In genomic region chr11:66414120-66414934, GRCh38 we compare ENCODE assay signal across 17 cellular contexts. TPM values are rescaled to one million over a fixed set of nuclear protein-coding genes. Genes with fewer than 3 reads are reported as not detected.
DNase-seq lines count a peak whose midpoint lies in the region; ATAC-seq and TF ChIP-seq lines count a peak whose summit lies in the region.
"Had no signal": no experiment of that assay in that cellular context is flagged by ENCODE, and none has a peak within 500 bp of the region (broad histone marks: within the 10 kb centered on the region; RNA-seq: fewer than 3 reads in every experiment).

No MANE protein-coding gene starts in this region.

- H3K9me3 ChIP-seq in Loucy (ENCODE audit: insufficient read depth, low read depth, low read length) = no peaks in the 10 kb centered on the region
- no peaks in the 10 kb centered on the region for H3K9me3 ChIP-seq in iPS-20b (ENCODE audit: insufficient read depth, low read depth, low read length)
- H3K9me3 ChIP-seq in PC-3 (ENCODE audit: low read length) = no peaks in the 10 kb centered on the region
- H3K9me3 ChIP-seq: SJCRH30 had no signal

- H3K4me1 ChIP-seq in Loucy (ENCODE audit: insufficient read depth, low read length, poor library complexity, severe bottlenecking) (peaks cover 18% of the 10 kb centered on the region), iPS-20b (ENCODE audit: insufficient read depth, low read length) (peaks cover 43% of the 10 kb centered on the region), PC-3 (ENCODE audit: insufficient read depth, low read length) (peaks cover 12% of the 10 kb centered on the region)
- H3K4me1 ChIP-seq: SJCRH30 had no signal

- no peaks in the 10 kb centered on the region for H3K27me3 ChIP-seq in Loucy (ENCODE audit: insufficient read depth, low read length, poor library complexity, severe bottlenecking)
- H3K27me3 ChIP-seq in iPS-20b (ENCODE audit: insufficient read depth, low read length) = peaks cover 17% of the 10 kb centered on the region
- H3K27me3 ChIP-seq in PC-3 (ENCODE audit: low read length) = peaks cover 74% of the 10 kb centered on the region

- peak overlapping the region; percentile 47 for H3K4me3 Mint-ChIP-seq in endothelial cell (ENCODE audit: unreplicated experiment)
- H3K4me3 Mint-ChIP-seq: B cell; CD4-positive, alpha-beta memory T cell had no signal

- H2AFZ ChIP-seq in Loucy (ENCODE audit: low read length) = no peak overlapping the region
- H2AFZ ChIP-seq in PC-3 (ENCODE audit: low read length) = no peak overlapping the region

- intact Hi-C loops in PC-3 (cut with micrococcal nuclease) = no loop called here

- H3K27ac Mint-ChIP-seq in endothelial cell (ENCODE audit: unreplicated experiment) = peak overlapping the region; percentile 24
- no peak overlapping the region for H3K27ac Mint-ChIP-seq in activated naive CD4-positive, alpha-beta T cell treated with anti-CD3 and anti-CD28 coated beads, Interleukin-2, amount 50 U/mL, for 72 hours
- H3K27ac Mint-ChIP-seq: B cell; CD4-positive, alpha-beta memory T cell had no signal

- H3K4me1 Mint-ChIP-seq in endothelial cell (ENCODE audit: unreplicated experiment) = peaks cover 5% of the 10 kb centered on the region

- H3K36me3 ChIP-seq in Loucy (ENCODE audit: insufficient read depth, low read length) (no peaks in the 10 kb centered on the region), iPS-20b (ENCODE audit: insufficient read depth, low read depth, low read length) (no peaks in the 10 kb centered on the region; the same call in 1 of the 2 replicates), PC-3 (ENCODE audit: low read depth, low read length) (no peaks in the 10 kb centered on the region)
- H3K36me3 ChIP-seq: SJCRH30 had no signal

- peaks cover 5% of the 10 kb centered on the region for H4K20me1 ChIP-seq in Loucy (ENCODE audit: insufficient read depth, low read length, poor library complexity, severe bottlenecking)
- 0 out of 2 replicates have a peak, but pooled peaks cover 3% of the 10 kb centered on the region for H4K20me1 ChIP-seq in PC-3 (ENCODE audit: low read length)

- peaks cover 23% of the 10 kb centered on the region for H3K27me3 Mint-ChIP-seq in endothelial cell (ENCODE audit: unreplicated experiment)

- DNase-seq in endothelial cell (ENCODE audit: low spot score) (no peak), AML-193 (lab: John Stamatoyannopoulos, UW) (no peak), PC-3 (no peak), NCI-H748 (lab: John Stamatoyannopoulos, UW; ENCODE audit: unreplicated experiment) (no peak)
- DNase-seq in activated naive CD4-positive, alpha-beta T cell treated with anti-CD3 and anti-CD28 coated beads, Interleukin-2, amount 50 U/mL, for 72 hours (ENCODE audit: low spot score in 2 of 2) = no peak
- DNase-seq: Calu3; CD4-positive, alpha-beta memory T cell; DMS53; HCEC 1CT; NCI-H187 treated with DMSO at 0.1 percent for 48 hours; NCI-H2171; NCI-H446 treated with DMSO at 0.1 percent for 48 hours; NCI-H748 treated with DMSO at 0.1 percent for 48 hours; SJCRH30 had no signal

- CTCF ChIA-PET in PC-3 (lab: Charles Lee) = no interaction called here

- TF ChIP-seq CTCF in Loucy (conservative IDR thresholded peaks at IDR 0.05; ENCODE audit: low read length) = no peak
- TF ChIP-seq CTCF in endothelial cell (IDR thresholded peaks at IDR 0.05; ENCODE audit: unreplicated experiment) = no peak
- TF ChIP-seq CTCF in PC-3 (conservative IDR thresholded peaks at IDR 0.05; ENCODE audit: low read depth, low read length) = no peak

- H3K4me2 ChIP-seq in Loucy (ENCODE audit: low read depth, low read length, poor library complexity, severe bottlenecking) (peak overlapping the region; percentile 92), PC-3 (ENCODE audit: low read length) (no peak overlapping the region)

- no peak for ATAC-seq in activated naive CD4-positive, alpha-beta T cell treated with anti-CD3 and anti-CD28 coated beads, Interleukin-2, amount 50 U/mL, for 72 hours
- no peak for ATAC-seq in PC-3

- H3K4me3 ChIP-seq in Loucy (ENCODE audit: low read length, poor library complexity, severe bottlenecking) = no peak overlapping the region
- H3K4me3 ChIP-seq in iPS-20b (ENCODE audit: low read length) = peak overlapping the region; percentile 43; the same call in 1 of the 2 replicates
- H3K4me3 ChIP-seq in PC-3 (ENCODE audit: low read length) = no peak overlapping the region
- H3K4me3 ChIP-seq: SJCRH30 had no signal

- POLR2A ChIA-PET in PC-3 (lab: Charles Lee; ENCODE audit: unreplicated experiment) = interaction anchor here (0.6 kb wide), 1 partner anchor 42 kb away, joined by 5 read pairs; no protein-coding TSS in a partner anchor

- H3K9ac ChIP-seq in Loucy (ENCODE audit: low read depth, low read length, poor library complexity, severe bottlenecking) = peak overlapping the region; percentile 9
- peak overlapping the region; percentile 61 for H3K9ac ChIP-seq in iPS-20b (ENCODE audit: low read depth, low read length)
- H3K9ac ChIP-seq in PC-3 (ENCODE audit: low read length) = no peak overlapping the region

- BruUV-seq in PC-3 (replicated peaks; lab: Mats Ljungman, UMichigan) = no TSS peak

- no peaks in the 10 kb centered on the region for H3F3A ChIP-seq in Loucy (ENCODE audit: low read depth)
- H3F3A ChIP-seq in PC-3 (ENCODE audit: low read length, unreplicated experiment) = no peaks in the 10 kb centered on the region

- H3K9me2 ChIP-seq in Loucy (replicated peaks; ENCODE audit: low read depth, low read length) (no peaks in the 10 kb centered on the region), PC-3 (replicated peaks; ENCODE audit: low read length) (no peaks in the 10 kb centered on the region)

- H3K27ac ChIP-seq in iPS-20b (ENCODE audit: low read length) (peak overlapping the region; percentile 41), PC-3 (ENCODE audit: low read length) (no peak overlapping the region)
- H3K27ac ChIP-seq: SJCRH30 had no signal

- H3K9me3 Mint-ChIP-seq in endothelial cell (ENCODE audit: unreplicated experiment) = no peaks in the 10 kb centered on the region
- H3K9me3 Mint-ChIP-seq in activated naive CD4-positive, alpha-beta T cell treated with anti-CD3 and anti-CD28 coated beads, Interleukin-2, amount 50 U/mL, for 72 hours = no peaks in the 10 kb centered on the region

- H3K79me2 ChIP-seq in Loucy (ENCODE audit: insufficient read depth, low read length) (peaks cover 12% of the 10 kb centered on the region; the same call in 1 of the 2 replicates), PC-3 (ENCODE audit: low read length) (no peaks in the 10 kb centered on the region)

- H3K36me3 Mint-ChIP-seq in endothelial cell (ENCODE audit: low read depth, unreplicated experiment) = peaks cover 9% of the 10 kb centered on the region
- H3K36me3 Mint-ChIP-seq in activated naive CD4-positive, alpha-beta T cell treated with anti-CD3 and anti-CD28 coated beads, Interleukin-2, amount 50 U/mL, for 72 hours = peaks cover 0 to 9% of the 10 kb centered on the region in 2 donors
- H3K36me3 Mint-ChIP-seq: CD4-positive, alpha-beta memory T cell had no signal

RNA-seq across cellular contexts. Expression of gene NPAS4, which starts 6.5 kb away (rescaled TPM):
- total RNA-seq in endothelial cell (ENCODE audit: unreplicated experiment) = not detected
- under 1 TPM; 0.09 to 0.47 TPM for total RNA-seq in activated naive CD4-positive, alpha-beta T cell treated with anti-CD3 and anti-CD28 coated beads, Interleukin-2, amount 50 U/mL, for 72 hours
- total RNA-seq in PC-3 (2014; rRNA removed) = not detected in 2 replicates
- total RNA-seq: B cell; Calu3; CD4-positive, alpha-beta memory T cell; SJCRH30 had no signal

RNA-seq across cellular contexts. Expression of gene MRPL11, which starts 24.3 kb away (rescaled TPM):
- 73.0 TPM for total RNA-seq in endothelial cell (ENCODE audit: unreplicated experiment)
- 100 to 1,000 TPM in 1 of 2 donors, 10 to 100 TPM in 1; 81.9 to 131 TPM for total RNA-seq in activated naive CD4-positive, alpha-beta T cell treated with anti-CD3 and anti-CD28 coated beads, Interleukin-2, amount 50 U/mL, for 72 hours
- total RNA-seq in PC-3 (2014; rRNA removed) = 214 and 321 TPM in 2 replicates

RNA-seq across cellular contexts. Expression of gene SLC29A2, which starts 42.8 kb away (rescaled TPM):
- total RNA-seq in endothelial cell (ENCODE audit: unreplicated experiment) (5.7 TPM), PC-3 (2014; rRNA removed) (25.5 and 27.8 TPM in 2 replicates)
- total RNA-seq in activated naive CD4-positive, alpha-beta T cell treated with anti-CD3 and anti-CD28 coated beads, Interleukin-2, amount 50 U/mL, for 72 hours = 10 to 100 TPM in 1 of 2 donors, 1 to 10 TPM in 1; 6.1 to 10.5 TPM

RNA-seq across cellular contexts. Expression of gene PELI3, which starts 52.4 kb away (rescaled TPM):
- 2.0 TPM for total RNA-seq in endothelial cell (ENCODE audit: unreplicated experiment)
- total RNA-seq in activated naive CD4-positive, alpha-beta T cell treated with anti-CD3 and anti-CD28 coated beads, Interleukin-2, amount 50 U/mL, for 72 hours = 1 to 10 TPM; 4.2 to 8.5 TPM
- total RNA-seq in PC-3 (2014; rRNA removed) = 22.9 and 35.2 TPM in 2 replicates
